23 cellular contexts compared by ENCODE assay signal in the genomic region with DNA sequence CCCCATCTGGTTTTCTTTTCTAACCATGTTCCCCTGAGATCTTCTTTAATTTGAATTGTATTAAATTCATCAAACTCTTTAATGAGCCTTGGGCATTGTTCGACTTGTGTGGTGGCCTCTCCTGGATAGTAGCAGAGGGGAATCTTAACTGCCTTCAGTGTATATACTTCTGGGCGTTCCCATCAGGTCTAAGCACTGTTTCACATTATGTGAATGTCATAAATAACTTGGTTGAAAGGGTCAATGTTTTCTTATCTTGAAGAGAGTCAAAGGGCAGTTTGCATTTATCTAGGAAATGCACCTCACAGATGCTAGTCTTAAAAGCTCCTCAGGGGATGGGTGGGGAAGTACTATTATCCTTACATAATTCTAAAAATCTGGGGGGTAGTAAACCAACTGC.
DNase-seq lines count a peak whose midpoint lies in the region; ATAC-seq, FAIRE-seq and TF ChIP-seq lines count a peak whose summit lies in the region.
"Had no signal": no experiment of that assay in that cellular context is flagged by ENCODE, and none has a peak within 500 bp of the region (broad histone marks: within the 10 kb centered on the region; RNA-seq: fewer than 3 reads in every experiment).

No MANE protein-coding gene starts in this region.

- dilution Hi-C loops in endothelial cell of umbilical vein (cut with MboI; ENCODE audit: extremely low pct_ligation_motif_present, low sequenced_read_pairs): no loop called here

- H3K4me1 Mint-ChIP-seq in Calu3 (ENCODE audit: low read depth, unreplicated experiment): peaks cover 18% of the 10 kb centered on the region

- POLR2A ChIA-PET in endothelial cell of umbilical vein (lab: Charles Lee): no interaction called here

- H3K4me3 ChIP-seq in endothelial cell of umbilical vein (replicated peaks in 1 of 3; ENCODE audit: insufficient read depth in 1 of 3, low read depth in 1 of 3, low read length in 3 of 3) (no peak overlapping the region), mucosa of descending colon (no peak overlapping the region), gastrocnemius medialis (no peak overlapping the region)
- H3K4me3 ChIP-seq: GM23248 had no signal

- CTCF ChIA-PET in Calu3 (lab: Charles Lee): no interaction called here
- CTCF ChIA-PET in endothelial cell of umbilical vein (lab: Charles Lee): interaction anchor here (1.0 kb wide), 2 partner anchors 65 to 207 kb away, joined by 3 to 4 read pairs; no protein-coding TSS in a partner anchor

- H4K20me1 ChIP-seq in endothelial cell of umbilical vein (replicated peaks; ENCODE audit: control insufficient read depth, extremely low read depth, insufficient read depth, low read length): no peaks in the 10 kb centered on the region

- H3K27me3 ChIP-seq in endothelial cell of umbilical vein (ENCODE audit: control insufficient read depth in 2 of 2, insufficient read depth in 2 of 2, low read length in 2 of 2) (no peaks in the 10 kb centered on the region), gastrocnemius medialis (no peaks in the 10 kb centered on the region)

- intact Hi-C loops in Calu3 (cut with micrococcal nuclease; ENCODE audit: unreplicated experiment): no loop called here
- intact Hi-C loops in endothelial cell of umbilical vein (cut with micrococcal nuclease): loop anchor here (2.0 to 10.0 kb wide), 2 partner anchors 17 to 531 kb away; no protein-coding TSS in a partner anchor
- intact Hi-C loops in mucosa of descending colon (cut with DNase I, micrococcal nuclease): no loop called here
- intact Hi-C loops in gastrocnemius medialis (cut with DNase I; ENCODE audit: low total_unique reads): no loop called here

- TF ChIP-seq POLR2A in endothelial cell of umbilical vein (IDR thresholded peaks at IDR 0.05; ENCODE audit: low read depth, low read length) (no peak), gastrocnemius medialis (IDR thresholded peaks at IDR 0.05) (no peak)

- no peaks in the 10 kb centered on the region for H3K79me2 ChIP-seq in endothelial cell of umbilical vein (ENCODE audit: control insufficient read depth, insufficient read depth, low read length)

- no peak for TF ChIP-seq CTCF in Calu3 (IDR thresholded peaks at IDR 0.05; ENCODE audit: unreplicated experiment)
- no peak for TF ChIP-seq CTCF in endothelial cell of umbilical vein (IDR thresholded peaks at IDR 0.05; ENCODE audit: extremely low read depth in 1 of 2, insufficient read depth in 1 of 2, low read depth in 1 of 2, low read length in 2 of 2)
- TF ChIP-seq CTCF in mucosa of descending colon (IDR thresholded peaks at IDR 0.05): no peak
- TF ChIP-seq CTCF in gastrocnemius medialis (IDR thresholded peaks at IDR 0.05 in 4 of 5, conservative IDR thresholded peaks at IDR 0.05 in 1 of 5): no peak

- peaks cover 2% of the 10 kb centered on the region for H3K9me3 Mint-ChIP-seq in Calu3 (ENCODE audit: low read depth, unreplicated experiment)
- H3K9me3 Mint-ChIP-seq: HFFc6 had no signal

- H3K27me3 Mint-ChIP-seq in Calu3 (ENCODE audit: unreplicated experiment): no peaks in the 10 kb centered on the region

- no peak overlapping the region for H2AFZ ChIP-seq in endothelial cell of umbilical vein (ENCODE audit: low read depth, low read length)
- H2AFZ ChIP-seq: GM23248 had no signal

- H3K36me3 Mint-ChIP-seq in Calu3 (ENCODE audit: insufficient read depth, unreplicated experiment): no peaks in the 10 kb centered on the region

- BruUV-seq in Calu3 (replicated peaks; lab: Mats Ljungman, UMichigan) (no TSS peak), endothelial cell of umbilical vein (replicated peaks; lab: Mats Ljungman, UMichigan) (no TSS peak)

- peak overlapping the region; percentile 17 for H3K27ac Mint-ChIP-seq in Calu3 (ENCODE audit: unreplicated experiment)
- H3K27ac Mint-ChIP-seq: HFFc6 had no signal

- H3K27ac ChIP-seq in endothelial cell of umbilical vein (ENCODE audit: insufficient read depth, low read depth, low read length) (peak overlapping the region; percentile 86), gastrocnemius medialis (peak overlapping the region in 2 of 4 donors; percentile 21 to 42)
- H3K27ac ChIP-seq: GM23248, RWPE1 had no signal

- no peak for FAIRE-seq in endothelial cell of umbilical vein (lab: Jason Lieb, UNC)
- FAIRE-seq: G401.6 had no signal

- ATAC-seq in mucosa of descending colon: peak; percentile 18
- no peak for ATAC-seq in gastrocnemius medialis
- ATAC-seq: Panc1 had no signal

- no peak overlapping the region for H3K9ac ChIP-seq in endothelial cell of umbilical vein (replicated peaks; ENCODE audit: extremely low read depth, insufficient read depth, low read length)
- H3K9ac ChIP-seq: GM23248 had no signal

- in situ Hi-C loops in gastrocnemius medialis (cut with MboI; ENCODE audit: low sequenced_read_pairs in 4 of 4): no loop called here

- DNase-seq in Calu3: no peak
- DNase-seq in LoVo (ENCODE audit: low spot score): peak; percentile 17
- peak; percentile 23 for DNase-seq in endothelial cell of umbilical vein (ENCODE audit: low read depth, low spot score)
- DNase-seq in mucosa of descending colon: no peak
- DNase-seq in NCI-H774 (lab: John Stamatoyannopoulos, UW): no peak
- DNase-seq in NCI-H1417 (lab: John Stamatoyannopoulos, UW): no peak
- no peak for DNase-seq in hypothalamus (lab: John Stamatoyannopoulos, UW)
- DNase-seq in gastrocnemius medialis: no peak
- DNase-seq: DMS53, GM23248, H7, Karpas-422, NCI-H1092 treated with DMSO at 0.1 percent for 48 hours, NCI-H1436 treated with DMSO at 0.1 percent for 48 hours, NCI-H187 treated with DMSO at 0.1 percent for 48 hours, NCI-H2171 treated with DMSO at 0.1 percent for 48 hours, NCI-H446, NCI-H524 treated with DMSO at 0.1 percent for 48 hours, SHP77 had no signal

- no peaks in the 10 kb centered on the region for H3K9me1 ChIP-seq in endothelial cell of umbilical vein (replicated peaks; ENCODE audit: control insufficient read depth, extremely low read depth, insufficient read depth, low read length)

- H3K4me1 ChIP-seq in endothelial cell of umbilical vein (ENCODE audit: control insufficient read depth, extremely low read depth, insufficient read depth, low read length) (peaks cover 32% of the 10 kb centered on the region), mucosa of descending colon (ENCODE audit: low read depth) (no peaks in the 10 kb centered on the region), gastrocnemius medialis (peaks cover 0 to 10% of the 10 kb centered on the region in 2 donors)

- H3K36me3 ChIP-seq in endothelial cell of umbilical vein (ENCODE audit: control insufficient read depth in 2 of 2, extremely low read depth in 1 of 2, insufficient read depth in 2 of 2, low read length in 2 of 2) (no peaks in the 10 kb centered on the region), mucosa of descending colon (ENCODE audit: low read depth) (no peaks in the 10 kb centered on the region), gastrocnemius medialis (no peaks in the 10 kb centered on the region)

- peak overlapping the region; percentile 70 for H3K4me2 ChIP-seq in endothelial cell of umbilical vein (ENCODE audit: insufficient read depth, low read length)

- H3K4me3 Mint-ChIP-seq in Calu3 (ENCODE audit: low read depth, unreplicated experiment): peak overlapping the region; percentile 2
- H3K4me3 Mint-ChIP-seq: HFFc6 had no signal

- H3K9me3 ChIP-seq in endothelial cell of umbilical vein (replicated peaks; ENCODE audit: control insufficient read depth, insufficient read depth, low read length) (no peaks in the 10 kb centered on the region), mucosa of descending colon (no peaks in the 10 kb centered on the region), gastrocnemius medialis (no peaks in the 10 kb centered on the region)

TF ChIP-seq in endothelial cell of umbilical vein, 7 proteins besides CTCF, POLR2A, EP300 and RAD21:
- TF ChIP-seq EZH2 (IDR thresholded peaks at IDR 0.05; ENCODE audit: borderline replicate concordance, low read depth, low read length, severe bottlenecking) (no peak), JUN (IDR thresholded peaks at IDR 0.05; ENCODE audit: borderline replicate concordance, insufficient read depth, insufficient read length, low read depth) (no peak), GATA2 (IDR thresholded peaks at IDR 0.05; ENCODE audit: insufficient read depth, insufficient read length, low read depth, low read length) (no peak), MYC (IDR thresholded peaks at IDR 0.05; ENCODE audit: low read depth, low read length) (no peak), FOS (IDR thresholded peaks at IDR 0.05; ENCODE audit: borderline replicate concordance, insufficient read depth, low read length) (no peak), POLR2AphosphoS5 (IDR thresholded peaks at IDR 0.05; ENCODE audit: insufficient read depth, low read depth, low read length) (no peak)
- TF ChIP-seq, protein P1, sequence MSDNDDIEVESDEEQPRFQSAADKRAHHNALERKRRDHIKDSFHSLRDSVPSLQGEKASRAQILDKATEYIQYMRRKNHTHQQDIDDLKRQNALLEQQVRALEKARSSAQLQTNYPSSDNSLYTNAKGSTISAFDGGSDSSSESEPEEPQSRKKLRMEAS (IDR thresholded peaks at IDR 0.05; ENCODE audit: insufficient read depth, insufficient read length): no peak

Comparison
In these comparisons a context has a peak if more than half of its experiments do, and no peak if none do; other contexts are left out.
1. DNase-seq: peak in LoVo (single experiment) and endothelial cell of umbilical vein (single experiment); none in Calu3 (single experiment), mucosa of descending colon (0 of 3), NCI-H774 (single experiment), NCI-H1417 (0 of 3), hypothalamus (0 of 51) and gastrocnemius medialis (0 of 2).